Comparison of ENCODE assay signal across 10 cellular contexts in the genomic region with DNA sequence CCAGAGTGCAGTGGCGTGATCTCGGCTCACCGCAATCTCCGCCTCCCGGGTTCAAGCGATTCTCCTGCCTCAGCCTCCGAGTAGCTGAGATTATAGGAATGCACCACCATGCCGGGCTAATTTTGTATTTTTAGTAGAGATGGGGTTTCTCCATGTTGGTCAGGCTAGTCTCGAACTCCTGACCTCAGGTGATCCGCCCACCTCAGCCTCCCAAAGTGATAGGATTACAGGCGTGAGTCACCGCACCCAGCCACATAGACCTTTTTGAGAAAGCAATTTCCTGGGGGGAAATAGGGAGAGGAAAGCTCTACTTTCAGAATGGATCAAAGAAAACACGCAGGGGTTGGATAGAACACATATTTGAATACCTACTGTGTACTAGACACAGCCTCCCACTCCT. TPM values are rescaled to one million over a fixed set of nuclear protein-coding genes. Genes with fewer than 3 reads are reported as not detected.
DNase-seq lines count a peak whose midpoint lies in the region; TF ChIP-seq lines count a peak whose summit lies in the region.
"Not testable (repeated sequence)": the region's sequence is repeated elsewhere in the genome, so short reads cannot be mapped to it uniquely, and the experiment has no call there.
"Had no signal": no experiment of that assay in that cellular context is flagged by ENCODE, and none has a peak within 500 bp of the region (broad histone marks: within the 10 kb centered on the region; RNA-seq: fewer than 3 reads in every experiment).

No MANE protein-coding gene starts in this region.

- CTCF ChIA-PET in activated naive CD4-positive, alpha-beta T cell treated with anti-CD3 and anti-CD28 coated beads for 36 hours (lab: Charles Lee) = not testable (repeated sequence)

- peaks cover 30% of the 10 kb centered on the region for H3K36me3 Mint-ChIP-seq in HFFc6 (ENCODE audit: low read depth)
- peaks cover 29% of the 10 kb centered on the region for H3K36me3 Mint-ChIP-seq in activated naive CD4-positive, alpha-beta T cell treated with anti-CD3 and anti-CD28 coated beads for 36 hours (ENCODE audit: low read depth)
- H3K36me3 Mint-ChIP-seq in endothelial cell (ENCODE audit: low read depth, unreplicated experiment) = peaks cover 29% of the 10 kb centered on the region

- not testable (repeated sequence) for TF ChIP-seq CTCF in HFFc6 (IDR thresholded peaks at IDR 0.05); endothelial cell (IDR thresholded peaks at IDR 0.05; ENCODE audit: unreplicated experiment); smooth muscle cell (IDR thresholded peaks at IDR 0.05; ENCODE audit: borderline replicate concordance, insufficient read depth, poor library complexity, severe bottlenecking)

- not testable (repeated sequence) for H3K4me1 ChIP-seq in smooth muscle cell (ENCODE audit: low read depth)

- not testable (repeated sequence) for H4K20me1 ChIP-seq in smooth muscle cell (ENCODE audit: low read depth)

- not testable (repeated sequence) for H3K36me3 ChIP-seq in smooth muscle cell (ENCODE audit: low read depth)

- peaks cover 23% of the 10 kb centered on the region for H3F3A ChIP-seq in smooth muscle cell (ENCODE audit: low read depth)

- H3K27ac Mint-ChIP-seq in HFFc6 (peak overlapping the region; percentile 57), endothelial cell (ENCODE audit: unreplicated experiment) (peak overlapping the region; percentile 85)
- H3K27ac Mint-ChIP-seq in activated naive CD4-positive, alpha-beta T cell treated with anti-CD3 and anti-CD28 coated beads for 36 hours = peak overlapping the region; percentile 75

- intact Hi-C loops in activated naive CD4-positive, alpha-beta T cell treated with anti-CD3 and anti-CD28 coated beads for 36 hours (cut with micrococcal nuclease) = not testable (repeated sequence)

- H3K9me3 ChIP-seq in smooth muscle cell (replicated peaks; ENCODE audit: low read depth) = not testable (repeated sequence)

- not testable (repeated sequence) for H3K9ac ChIP-seq in smooth muscle cell (ENCODE audit: low read depth)

- H2AFZ ChIP-seq in smooth muscle cell (ENCODE audit: low read depth) = not testable (repeated sequence)

- peaks cover 17% of the 10 kb centered on the region for H3K4me1 Mint-ChIP-seq in HFFc6 (ENCODE audit: low read depth)
- peaks cover 41% of the 10 kb centered on the region for H3K4me1 Mint-ChIP-seq in activated naive CD4-positive, alpha-beta T cell treated with anti-CD3 and anti-CD28 coated beads for 36 hours (ENCODE audit: low read depth)
- not testable (repeated sequence) for H3K4me1 Mint-ChIP-seq in endothelial cell (ENCODE audit: unreplicated experiment)

- H3K79me2 ChIP-seq in smooth muscle cell (ENCODE audit: low read depth) = not testable (repeated sequence)

- not testable (repeated sequence) for H3K9me3 Mint-ChIP-seq in HFFc6; activated naive CD4-positive, alpha-beta T cell treated with anti-CD3 and anti-CD28 coated beads for 36 hours; endothelial cell (ENCODE audit: unreplicated experiment)

- not testable (repeated sequence) for H3K27me3 Mint-ChIP-seq in HFFc6 (ENCODE audit: insufficient read depth); activated naive CD4-positive, alpha-beta T cell treated with anti-CD3 and anti-CD28 coated beads for 36 hours (ENCODE audit: low read depth); endothelial cell (ENCODE audit: unreplicated experiment)

- H3K27ac ChIP-seq in smooth muscle cell (ENCODE audit: low read depth) = peak overlapping the region; percentile 31

- 96% methylated on average over 13 of the region's 13 CpGs for WGBS in smooth muscle cell (ENCODE audit: low lambda C conversion rate)

- not testable (repeated sequence) for H3K27me3 ChIP-seq in smooth muscle cell (ENCODE audit: low read depth)

- DNase-seq in HFFc6; endothelial cell (ENCODE audit: low spot score); smooth muscle cell (lab: John Stamatoyannopoulos, UW; ENCODE audit: unreplicated experiment): not testable (repeated sequence)
- DNase-seq in activated CD4-positive, alpha-beta T cell treated with anti-CD3 and anti-CD28 coated beads for 48 hours = peak; percentile 57
- peak; percentile 27 for DNase-seq in activated naive CD4-positive, alpha-beta T cell treated with anti-CD3 and anti-CD28 coated beads for 36 hours

- not testable (repeated sequence) for H3K4me2 ChIP-seq in smooth muscle cell

- H3K4me3 Mint-ChIP-seq in HFFc6; activated naive CD4-positive, alpha-beta T cell treated with anti-CD3 and anti-CD28 coated beads for 36 hours: not testable (repeated sequence)
- H3K4me3 Mint-ChIP-seq in endothelial cell (ENCODE audit: unreplicated experiment) = peak overlapping the region; percentile 27

- H3K4me3 ChIP-seq in smooth muscle cell = not testable (repeated sequence)

RNA-seq across cellular contexts. Expression of a gene that starts 0.4 kb away (rescaled TPM):
- total RNA-seq in HFFc6 (2021; fragmentation: NEBNext Ultra II Directional; extraction: Animal tissue kit (Norgen Biotek cat#: 25700)) = not detected
- not detected for total RNA-seq in activated naive CD4-positive, alpha-beta T cell treated with anti-CD3 and anti-CD28 coated beads for 36 hours
- total RNA-seq in endothelial cell (ENCODE audit: unreplicated experiment) (not detected), smooth muscle cell (not detected in 2 replicates)
- not detected in 2 replicates for polyA plus RNA-seq in smooth muscle cell
- total RNA-seq: G401, mononuclear cell, osteoblast, Right ventricle myocardium inferior, vagina had no signal

RNA-seq across cellular contexts. Expression of a gene that starts 13.9 kb away (rescaled TPM):
- total RNA-seq in HFFc6 (2021; fragmentation: NEBNext Ultra II Directional; extraction: Animal tissue kit (Norgen Biotek cat#: 25700)) = 100 to 1,000 TPM; 503 to 809 (median 701) TPM
- 100 to 1,000 TPM; 587 to 611 TPM for total RNA-seq in activated naive CD4-positive, alpha-beta T cell treated with anti-CD3 and anti-CD28 coated beads for 36 hours
- total RNA-seq in endothelial cell (ENCODE audit: unreplicated experiment) (689 TPM), smooth muscle cell (436 and 458 TPM in 2 replicates)
- polyA plus RNA-seq in smooth muscle cell = 384 and 386 TPM in 2 replicates

RNA-seq across cellular contexts. Expression of a gene that starts 15.0 kb away (rescaled TPM):
- 100 to 1,000 TPM; 197 to 257 (median 227) TPM for total RNA-seq in HFFc6 (2021; fragmentation: NEBNext Ultra II Directional; extraction: Animal tissue kit (Norgen Biotek cat#: 25700))
- total RNA-seq in activated naive CD4-positive, alpha-beta T cell treated with anti-CD3 and anti-CD28 coated beads for 36 hours = 100 to 1,000 TPM; 154 to 164 TPM
- total RNA-seq in endothelial cell (ENCODE audit: unreplicated experiment) (243 TPM), smooth muscle cell (104 and 108 TPM in 2 replicates)
- 130 and 143 TPM in 2 replicates for polyA plus RNA-seq in smooth muscle cell

RNA-seq across cellular contexts. Expression of a gene that starts 50.9 kb away (rescaled TPM):
- not detected for total RNA-seq in HFFc6 (2021; fragmentation: NEBNext Ultra II Directional; extraction: Animal tissue kit (Norgen Biotek cat#: 25700))
- total RNA-seq in activated naive CD4-positive, alpha-beta T cell treated with anti-CD3 and anti-CD28 coated beads for 36 hours = under 1 TPM; 0.02 to 0.05 TPM
- total RNA-seq in endothelial cell (ENCODE audit: unreplicated experiment) (0.15 TPM), smooth muscle cell (0.90 TPM in 1 of 2 replicates, not detected in the other)
- 0.15 TPM in 1 of 2 replicates, not detected in the other for polyA plus RNA-seq in smooth muscle cell
- total RNA-seq: G401, vagina had no signal
